Comparison of ENCODE assay signal across 11 cellular contexts in genomic region chr20:56518999-56519398, GRCh38. TPM values are rescaled to one million over a fixed set of nuclear protein-coding genes. Genes with fewer than 3 reads are reported as not detected.
"Had no signal": no experiment of that assay in that cellular context is flagged by ENCODE, and none has a peak within 500 bp of the region (broad histone marks: within the 10 kb centered on the region; RNA-seq: fewer than 3 reads in every experiment).

No MANE protein-coding gene starts in this region.

- DNase-seq: GM23248, GOT3, H7, KBM-7 had no signal

- H3K4me3 ChIP-seq: GM23248, HAP-1 had no signal

- H3K9me3 ChIP-seq: HAP-1 had no signal

- H3K4me1 ChIP-seq: HAP-1 had no signal

- H3K27ac ChIP-seq: GM23248, HL-60 had no signal

- H3K27me3 Mint-ChIP-seq: IgD-negative memory B cell had no signal

- ATAC-seq: HCT116, HepG2 had no signal

RNA-seq across cellular contexts. Expression of gene FAM209A, which starts 5.5 kb away (rescaled TPM):
- total RNA-seq: GM23248, H4, HT1080 had no signal
- polyA plus RNA-seq: GM23248, IgD-negative memory B cell had no signal

RNA-seq across cellular contexts. Expression of gene FAM209B, which starts 14.0 kb away (rescaled TPM):
- total RNA-seq: GM23248, H4, HT1080 had no signal
- polyA plus RNA-seq: GM23248 had no signal
